17 cellular contexts compared by ENCODE assay signal in the genomic region with DNA sequence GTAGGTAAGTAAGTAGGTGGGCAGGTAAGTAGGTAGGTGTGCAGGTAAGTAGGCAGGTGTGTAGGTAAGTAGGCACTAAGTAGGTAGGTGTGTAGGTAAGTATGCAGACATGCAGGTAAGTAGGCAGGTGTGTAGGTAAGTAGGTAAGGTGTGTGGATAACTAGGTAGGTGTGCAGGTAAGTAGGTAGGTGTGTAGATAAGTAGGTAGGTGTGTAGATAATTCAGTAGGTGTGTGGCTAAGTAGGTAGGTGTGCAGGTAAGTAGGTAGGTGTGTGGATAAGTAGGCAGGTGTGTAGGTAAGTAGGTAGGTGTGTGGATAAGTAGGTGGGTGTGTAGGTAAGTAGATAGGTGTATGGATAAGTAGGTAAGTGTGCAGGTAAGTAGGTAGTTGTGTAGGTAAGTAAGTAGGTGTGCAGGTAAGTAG. TPM values are rescaled to one million over a fixed set of nuclear protein-coding genes. Genes with fewer than 3 reads are reported as not detected.
DNase-seq lines count a peak whose midpoint lies in the region; ATAC-seq, FAIRE-seq and TF ChIP-seq lines count a peak whose summit lies in the region.
"Had no signal": no experiment of that assay in that cellular context is flagged by ENCODE, and none has a peak within 500 bp of the region (broad histone marks: within the 10 kb centered on the region; RNA-seq: fewer than 3 reads in every experiment).

No MANE protein-coding gene starts in this region.

- H3K9ac ChIP-seq in HepG2 (ENCODE audit: insufficient read depth, low read depth, low read length) = no peak overlapping the region
- H3K9ac ChIP-seq in GM12878 (ENCODE audit: control insufficient read depth, insufficient read depth, low read length) = no peak overlapping the region
- H3K9ac ChIP-seq: BLaER1 had no signal

- TF ChIP-seq EP300 in HepG2 (IDR thresholded peaks at IDR 0.05; ENCODE audit: low read depth in 2 of 2, low read length in 2 of 2) (no peak), HepG2 (CRISPR knock-in tag; IDR thresholded peaks at IDR 0.05; ENCODE audit: borderline replicate concordance) (no peak), GM12878 (IDR thresholded peaks at IDR 0.05; ENCODE audit: borderline replicate concordance in 1 of 2, control insufficient read depth in 1 of 2, low read depth in 2 of 2, low read length in 2 of 2) (no peak)

- no peaks in the 10 kb centered on the region for H3K9me3 ChIP-seq in HepG2 (ENCODE audit: low read length)
- H3K9me3 ChIP-seq in right lobe of liver = no peaks in the 10 kb centered on the region
- no peaks in the 10 kb centered on the region; the same call in 2 of the 3 replicates for H3K9me3 ChIP-seq in GM12878 (replicated peaks; ENCODE audit: control insufficient read depth, insufficient read depth, low read length)
- H3K9me3 ChIP-seq: BLaER1, Caco-2 had no signal

- RAD21 ChIA-PET in GM12878 (lab: Charles Lee; ENCODE audit: unreplicated experiment) = no interaction called here

- no peak for TF ChIP-seq RAD21 in HepG2 (CRISPR knock-in tag; IDR thresholded peaks at IDR 0.05)
- no peak for TF ChIP-seq RAD21 in GM12878 (IDR thresholded peaks at IDR 0.05; ENCODE audit: insufficient read depth, low read depth, low read length)

- CTCF ChIA-PET in HepG2 (lab: Yijun Ruan, JAX; ENCODE audit: low intra/inter-chr PET ratio, low total read pairs) (no interaction called here), GM12878 (lab: Yijun Ruan, JAX) (no interaction called here)

- TF ChIP-seq POLR2A in HepG2 (IDR thresholded peaks at IDR 0.05; ENCODE audit: insufficient read depth in 1 of 2, low read depth in 2 of 2, low read length in 2 of 2) (no peak), right lobe of liver (IDR thresholded peaks at IDR 0.05) (no peak), GM12878 (IDR thresholded peaks at IDR 0.05; ENCODE audit: low read depth, low read length) (no peak), erythroblast (IDR thresholded peaks at IDR 0.05; ENCODE audit: low read length) (no peak), H54 (IDR thresholded peaks at IDR 0.05; ENCODE audit: low read depth, low read length) (no peak)

- no peaks in the 10 kb centered on the region for H3K4me1 ChIP-seq in HepG2 (ENCODE audit: insufficient read depth, low read length)
- H3K4me1 ChIP-seq in right lobe of liver = no peaks in the 10 kb centered on the region
- H3K4me1 ChIP-seq in GM12878 (ENCODE audit: control insufficient read depth, insufficient read depth, low read length) = no peaks in the 10 kb centered on the region
- H3K4me1 ChIP-seq: BLaER1, Caco-2 had no signal

- H4K20me1 ChIP-seq in HepG2 (ENCODE audit: insufficient read depth, low read length) (no peaks in the 10 kb centered on the region), GM12878 (ENCODE audit: control insufficient read depth, insufficient read depth) (no peaks in the 10 kb centered on the region)
- H4K20me1 ChIP-seq: BLaER1 had no signal

- POLR2A ChIA-PET in HepG2 (lab: Yijun Ruan, JAX) = no interaction called here
- POLR2A ChIA-PET in GM12878 (lab: Charles Lee) = no interaction called here

- DNase-seq in HepG2 (ENCODE audit: low spot score) = no peak
- DNase-seq in right lobe of liver = no peak
- DNase-seq in GM12878 (ENCODE audit: low read depth, low spot score) = no peak
- peak; percentile 19 to 56 for DNase-seq in erythroblast (lab: John Stamatoyannopoulos, UW)
- no peak for DNase-seq in urothelium cell line (ENCODE audit: low spot score)
- DNase-seq in H54 (ENCODE audit: insufficient read length, low spot score) = no peak
- no peak for DNase-seq in H4 (ENCODE audit: low spot score)
- no peak for DNase-seq in AG20443 (ENCODE audit: low spot score)
- DNase-seq: AML-193; Caco-2; CD8-positive, alpha-beta memory T cell; DMS53; H7; HFFc6; KG1 had no signal

- no peak for TF ChIP-seq CTCF in HepG2 (CRISPR knock-in tag; IDR thresholded peaks at IDR 0.05)
- no peak for TF ChIP-seq CTCF in right lobe of liver (IDR thresholded peaks at IDR 0.05)
- TF ChIP-seq CTCF in GM12878 (IDR thresholded peaks at IDR 0.05 in 2 of 3, conservative IDR thresholded peaks at IDR 0.05 in 1 of 3; ENCODE audit: control insufficient read depth in 2 of 3, extremely low read depth in 1 of 3, insufficient read depth in 1 of 3, low read depth in 3 of 3, low read length in 3 of 3) = no peak

- H3K4me2 ChIP-seq in HepG2 (ENCODE audit: low read depth, low read length) = no peak overlapping the region
- no peak overlapping the region for H3K4me2 ChIP-seq in GM12878 (ENCODE audit: control insufficient read depth, insufficient read depth)
- H3K4me2 ChIP-seq: BLaER1 had no signal

- H3K4me3 ChIP-seq in HepG2 (replicated peaks in 1 of 3; ENCODE audit: insufficient read depth in 1 of 3, low read depth in 2 of 3, low read length in 3 of 3) (no peak overlapping the region), right lobe of liver (no peak overlapping the region), GM12878 (no peak overlapping the region)
- H3K4me3 ChIP-seq: BLaER1 had no signal

- H3K36me3 ChIP-seq in HepG2 (replicated peaks in 1 of 2; ENCODE audit: control insufficient read depth in 1 of 2, insufficient read depth in 2 of 2, low read length in 2 of 2) (no peaks in the 10 kb centered on the region), right lobe of liver (no peaks in the 10 kb centered on the region), GM12878 (ENCODE audit: control insufficient read depth in 2 of 2, insufficient read depth in 2 of 2, low read length in 1 of 2) (no peaks in the 10 kb centered on the region)
- H3K36me3 ChIP-seq: BLaER1 had no signal

- BruUV-seq in HepG2 (replicated peaks; lab: Mats Ljungman, UMichigan) = no TSS peak
- no TSS peak for BruUV-seq in GM12878 (replicated peaks; lab: Mats Ljungman, UMichigan)

- peaks cover 0 to 7% of the 10 kb centered on the region in 2 experiments; a peak in 2 of 5 replicates for H3K27me3 ChIP-seq in HepG2 (ENCODE audit: control insufficient read depth in 1 of 2, insufficient read depth in 2 of 2, low read length in 2 of 2)
- no peaks in the 10 kb centered on the region for H3K27me3 ChIP-seq in right lobe of liver
- H3K27me3 ChIP-seq in GM12878 (replicated peaks in 1 of 2; ENCODE audit: control insufficient read depth in 2 of 2, insufficient read depth in 2 of 2, low read length in 1 of 2) = no peaks in the 10 kb centered on the region; a peak in 1 of 4 replicates
- H3K27me3 ChIP-seq: BLaER1 had no signal

- ATAC-seq in HepG2 = no peak
- ATAC-seq in right lobe of liver = no peak
- ATAC-seq in GM12878 = no peak

- H3K79me2 ChIP-seq in HepG2 (ENCODE audit: insufficient read depth, low read length) = no peaks in the 10 kb centered on the region
- no peaks in the 10 kb centered on the region for H3K79me2 ChIP-seq in GM12878 (ENCODE audit: control insufficient read depth, insufficient read depth, low read length)

- in situ Hi-C loops in HepG2 (cut with HindIII; ENCODE audit: extremely low pct_ligation_motif_present, low pct_unique_long_range_greater_than_20kb) (no loop called here), GM12878 (cut with MboI) (no loop called here)

- H2AFZ ChIP-seq in HepG2 (ENCODE audit: low read length) (no peak overlapping the region), GM12878 (ENCODE audit: control insufficient read depth, low read depth, low read length) (no peak overlapping the region)

- intact Hi-C loops in HepG2 (cut with micrococcal nuclease; ENCODE audit: unreplicated experiment) = no loop called here
- intact Hi-C loops in right lobe of liver (cut with DNase I) = no loop called here
- intact Hi-C loops in GM12878 (cut with micrococcal nuclease; ENCODE audit: unreplicated experiment) = no loop called here

- FAIRE-seq in HepG2 (lab: Jason Lieb, UNC) (no peak), GM12878 (lab: Jason Lieb, UNC) (peak; percentile 38), urothelium cell line (lab: Jason Lieb, UNC) (peak; percentile 5), H54 (lab: Jason Lieb, UNC) (no peak)

- H3K27ac ChIP-seq in HepG2 (ENCODE audit: extremely low read length, insufficient read depth, low read length) = no peak overlapping the region
- no peak overlapping the region for H3K27ac ChIP-seq in right lobe of liver
- no peak overlapping the region for H3K27ac ChIP-seq in GM12878 (ENCODE audit: control insufficient read depth, insufficient read depth)
- H3K27ac ChIP-seq: 22Rv1, BLaER1 had no signal

- SMC1A ChIA-PET in GM12878 (lab: Charles Lee; ENCODE audit: uncharacterized antibody, unreplicated experiment) = no interaction called here

RNA-seq across cellular contexts. Expression of a gene that starts 53.9 kb away (rescaled TPM):
- total RNA-seq in HepG2 (2016; rRNA removed; fragmentation: Illumina TruSeq; extraction: Trizol) = 36.3 and 51.3 TPM in 2 replicates
- 9.3 and 9.7 TPM in 2 replicates for total RNA-seq in HepG2 (2016; cell fraction: cytosol; rRNA removed; fragmentation: Illumina TruSeq; extraction: Trizol; ENCODE audit: low read depth)
- total RNA-seq in HepG2 (2016; cell fraction: insoluble cytoplasmic fraction; rRNA removed; fragmentation: Illumina TruSeq; extraction: Trizol) = 36.8 and 53.0 TPM in 2 replicates
- 14.3 and 14.7 TPM in 2 replicates for total RNA-seq in HepG2 (2016; cell fraction: membrane; rRNA removed; fragmentation: Illumina TruSeq; extraction: Trizol)
- total RNA-seq in HepG2 (2016; cell fraction: nucleus; rRNA removed; fragmentation: Illumina TruSeq; extraction: Trizol) = 27.7 and 28.8 TPM in 2 replicates
- 16.0 and 16.8 TPM in 2 replicates for polyA plus RNA-seq in HepG2 (2011; rRNA removed)
- 9.1 and 13.0 TPM in 2 replicates for polyA plus RNA-seq in HepG2 (2011; cell fraction: cytosol; rRNA removed)
- 19.2 and 23.7 TPM in 2 replicates for polyA plus RNA-seq in HepG2 (2011; cell fraction: nucleus; rRNA removed)
- polyA plus RNA-seq in HepG2 (2012) = 18.8 and 23.0 TPM in 2 replicates
- 2.2 and 2.3 TPM in 2 replicates for polyA plus RNA-seq in HepG2 (2016; cell fraction: cytosol; fragmentation: Illumina TruSeq; extraction: Trizol; ENCODE audit: low read depth)
- polyA plus RNA-seq in HepG2 (2016; cell fraction: insoluble cytoplasmic fraction; fragmentation: Illumina TruSeq; extraction: Trizol; ENCODE audit: low read depth) = 38.6 and 41.2 TPM in 2 replicates
- 5.1 and 5.8 TPM in 2 replicates for polyA plus RNA-seq in HepG2 (2016; cell fraction: membrane; fragmentation: Illumina TruSeq; extraction: Trizol; ENCODE audit: low read depth)
- 33.5 and 36.2 TPM in 2 replicates for polyA plus RNA-seq in HepG2 (2016; cell fraction: nucleus; fragmentation: Illumina TruSeq; extraction: Trizol; ENCODE audit: insufficient read depth, low read depth)
- 12.7 and 22.2 TPM in 2 replicates for polyA minus RNA-seq in HepG2 (2011; rRNA and poly(A)+ RNA removed; ENCODE audit: low replicate concordance)
- 15.1 and 16.5 TPM in 2 replicates for polyA minus RNA-seq in HepG2 (2011; cell fraction: cytosol; rRNA and poly(A)+ RNA removed)
- polyA minus RNA-seq in HepG2 (2011; cell fraction: nucleus; rRNA and poly(A)+ RNA removed) = 34.5 and 52.2 TPM in 2 replicates
- total RNA-seq in right lobe of liver = 10 to 100 TPM in 4 of 6 experiments, 1 to 10 TPM in 2; 9.0 to 18.7 (median 13.0) TPM
- 31.7 and 33.3 TPM in 2 replicates for total RNA-seq in GM12878 (2013; cell fraction: nucleolus; rRNA removed)
- total RNA-seq in GM12878 (2014; rRNA removed) = 29.1 and 37.4 TPM in 2 replicates
- total RNA-seq in GM12878 (2014; rRNA removed; fragmentation: Illumina TruSeq; extraction: Trizol) = 27.7 and 29.3 TPM in 2 replicates
- 28.7 and 31.5 TPM in 2 replicates for total RNA-seq in GM12878 (2021)
- 9.2 TPM for polyA plus RNA-seq in GM12878 (2011; ENCODE audit: low read depth)
- 20.2 and 21.2 TPM in 2 replicates for polyA plus RNA-seq in GM12878 (2011; rRNA removed)
- 12.0 and 13.4 TPM in 2 replicates for polyA plus RNA-seq in GM12878 (2011; cell fraction: cytosol; rRNA removed)
- polyA plus RNA-seq in GM12878 (2011; cell fraction: nucleus; rRNA removed) = 35.3 and 39.3 TPM in 2 replicates
- polyA plus RNA-seq in GM12878 (2012) = 9.7 and 11.4 TPM in 2 replicates
- 27.6 and 34.8 TPM in 2 replicates for polyA plus RNA-seq in GM12878 (2014; fragmentation: Illumina TruSeq; extraction: Trizol)
- 10 to 100 TPM; 15.0 to 16.7 TPM for polyA plus RNA-seq in GM12878 (2014; fragmentation: Nextera tagmentation; extraction: Ambion mirVana)
- 22.8 and 27.2 TPM in 2 replicates for polyA plus RNA-seq in GM12878 (2014; rRNA removed)
- 10 to 100 TPM; 29.0 to 29.5 TPM for polyA plus RNA-seq in GM12878 (2016; fragmentation: Nextera tagmentation; extraction: Ambion mirVana)
- polyA minus RNA-seq in GM12878 (2011; rRNA and poly(A)+ RNA removed) = 18.0 and 20.0 TPM in 2 replicates
- 5.3 and 9.4 TPM in 2 replicates for polyA minus RNA-seq in GM12878 (2011; cell fraction: cytosol; rRNA and poly(A)+ RNA removed)
- 13.9 and 21.0 TPM in 2 replicates for polyA minus RNA-seq in GM12878 (2011; cell fraction: nucleus; rRNA and poly(A)+ RNA removed)
- total RNA-seq in H4 (2014; rRNA removed; shearing (Covaris generic)) = 31.1 and 32.6 TPM in 2 replicates

Comparison
In these comparisons a context has a peak if more than half of its experiments do, and no peak if none do; other contexts are left out.
1. DNase-seq: peak in erythroblast (2 of 2); none in HepG2 (single experiment), right lobe of liver (0 of 3), GM12878 (single experiment), urothelium cell line (single experiment), H54 (single experiment), H4 (single experiment) and AG20443 (single experiment).